ENCODE assay signal across 8 cellular contexts in the genomic region with DNA sequence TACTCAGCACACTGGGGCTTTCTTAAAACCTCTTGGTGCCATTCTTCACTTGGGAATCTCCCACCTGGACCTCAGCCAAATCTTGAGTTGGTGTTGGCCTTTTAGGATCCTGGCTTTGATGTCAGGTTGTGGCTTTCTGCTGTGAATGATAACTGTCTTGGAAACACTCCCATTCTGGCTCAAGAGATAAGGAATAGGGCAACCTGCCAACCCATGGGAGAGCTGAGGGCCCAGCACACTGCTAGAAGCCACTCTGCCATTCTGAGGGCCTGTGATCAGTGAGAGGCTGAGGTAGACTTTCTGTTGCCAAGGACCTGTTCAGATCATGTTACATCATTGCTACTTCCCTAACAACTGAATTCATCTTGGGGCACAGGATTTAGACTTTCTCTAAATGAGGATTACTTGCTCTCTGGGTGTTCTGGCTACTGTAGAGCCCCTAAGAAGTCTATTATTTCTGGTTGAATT. TPM values are rescaled to one million over a fixed set of nuclear protein-coding genes. Genes with fewer than 3 reads are reported as not detected.
DNase-seq lines count a peak whose midpoint lies in the region; ATAC-seq and TF ChIP-seq lines count a peak whose summit lies in the region.

No MANE protein-coding gene starts in this region.

- CTCF ChIA-PET in OCI-LY7 (lab: Charles Lee; ENCODE audit: unreplicated experiment) = no interaction called here

- peak; percentile 40 for DNase-seq in DMS53 treated with DMSO at 0.1 percent for 48 hours (lab: John Stamatoyannopoulos, UW; ENCODE audit: unreplicated experiment)
- no peak for DNase-seq in stimulated activated effector memory CD8-positive, alpha-beta T cell treated with anti-CD3 and anti-CD28 coated beads, Interleukin-12 subunit alpha, Interleukin-12 subunit beta, amount 100 ng/mL, for 72 hours (ENCODE audit: low spot score in 2 of 2)
- DNase-seq in NCI-H1930 (lab: John Stamatoyannopoulos, UW) = no peak
- no peak for DNase-seq in OCI-LY7 (ENCODE audit: low spot score)
- no peak for DNase-seq in coronary artery (ENCODE audit: low spot score)

- no peaks in the 10 kb centered on the region for H4K20me1 ChIP-seq in OCI-LY7 (ENCODE audit: insufficient read depth, low read length)

- H3K36me3 ChIP-seq in OCI-LY7 (ENCODE audit: insufficient read depth, low read length) = no peaks in the 10 kb centered on the region

- H3K4me1 ChIP-seq in OCI-LY7 (ENCODE audit: insufficient read depth, low read length, poor library complexity, severe bottlenecking) = no peaks in the 10 kb centered on the region

- intact Hi-C loops in OCI-LY7 (cut with micrococcal nuclease; ENCODE audit: unreplicated experiment) = no loop called here

- H3K4me3 ChIP-seq in OCI-LY7 (ENCODE audit: low read depth, low read length, poor library complexity, severe bottlenecking) (no peak overlapping the region), coronary artery (no peak overlapping the region)

- POLR2A ChIA-PET in OCI-LY7 (lab: Charles Lee) = no interaction called here

- H3K9me3 ChIP-seq in OCI-LY7 (ENCODE audit: low read length) = no peaks in the 10 kb centered on the region

- H3K4me1 Mint-ChIP-seq in activated T-helper 17 cell treated with anti-CD3 and anti-CD28 coated beads, Interleukin-2, amount 50 U/mL, for 72 hours = peaks cover 15% of the 10 kb centered on the region
- peaks cover 32% of the 10 kb centered on the region for H3K4me1 Mint-ChIP-seq in stimulated activated effector memory CD8-positive, alpha-beta T cell treated with anti-CD3 and anti-CD28 coated beads, Interleukin-12 subunit alpha, Interleukin-12 subunit beta, amount 100 ng/mL, for 72 hours

- H3K27me3 Mint-ChIP-seq in activated T-helper 17 cell treated with anti-CD3 and anti-CD28 coated beads, Interleukin-2, amount 50 U/mL, for 72 hours = no peaks in the 10 kb centered on the region

- no peaks in the 10 kb centered on the region for H3K9me3 Mint-ChIP-seq in activated T-helper 17 cell treated with anti-CD3 and anti-CD28 coated beads, Interleukin-2, amount 50 U/mL, for 72 hours
- no peaks in the 10 kb centered on the region for H3K9me3 Mint-ChIP-seq in stimulated activated effector memory CD8-positive, alpha-beta T cell treated with anti-CD3 and anti-CD28 coated beads, Interleukin-12 subunit alpha, Interleukin-12 subunit beta, amount 100 ng/mL, for 72 hours

- no peak for TF ChIP-seq CTCF in OCI-LY7 (conservative IDR thresholded peaks at IDR 0.05; ENCODE audit: low read length)
- no peak for TF ChIP-seq CTCF in coronary artery (IDR thresholded peaks at IDR 0.05)

- no peaks in the 10 kb centered on the region for H3K79me2 ChIP-seq in OCI-LY7 (ENCODE audit: insufficient read depth, low read depth, low read length)

- no peak overlapping the region for H3K27ac ChIP-seq in OCI-LY7 (ENCODE audit: low read depth, low read length, poor library complexity, severe bottlenecking)
- H3K27ac ChIP-seq in coronary artery = no peak overlapping the region

- no peak overlapping the region for H3K4me2 ChIP-seq in OCI-LY7 (ENCODE audit: low read length)

- no peaks in the 10 kb centered on the region for H3K9me2 ChIP-seq in OCI-LY7 (ENCODE audit: insufficient read depth, low read length)

- H3K27ac Mint-ChIP-seq in activated T-helper 17 cell treated with anti-CD3 and anti-CD28 coated beads, Interleukin-2, amount 50 U/mL, for 72 hours = peak overlapping the region; percentile 75
- H3K27ac Mint-ChIP-seq in stimulated activated effector memory CD8-positive, alpha-beta T cell treated with anti-CD3 and anti-CD28 coated beads, Interleukin-12 subunit alpha, Interleukin-12 subunit beta, amount 100 ng/mL, for 72 hours = no peak overlapping the region

- ATAC-seq in GM19467 (IDR thresholded peaks at IDR 0.05; ENCODE audit: unreplicated experiment) (peak; percentile 43), HG03520 (IDR thresholded peaks at IDR 0.05; ENCODE audit: unreplicated experiment) (peak; percentile 50)
- ATAC-seq in activated T-helper 17 cell treated with anti-CD3 and anti-CD28 coated beads, Interleukin-2, amount 50 U/mL, for 72 hours (replicated peaks) = peak; percentile 39
- ATAC-seq in stimulated activated effector memory CD8-positive, alpha-beta T cell treated with anti-CD3 and anti-CD28 coated beads, Interleukin-12 subunit alpha, Interleukin-12 subunit beta, amount 100 ng/mL, for 72 hours = peak; percentile 35

- no peaks in the 10 kb centered on the region for H3K36me3 Mint-ChIP-seq in activated T-helper 17 cell treated with anti-CD3 and anti-CD28 coated beads, Interleukin-2, amount 50 U/mL, for 72 hours (ENCODE audit: low read depth)
- peaks cover 5% of the 10 kb centered on the region for H3K36me3 Mint-ChIP-seq in stimulated activated effector memory CD8-positive, alpha-beta T cell treated with anti-CD3 and anti-CD28 coated beads, Interleukin-12 subunit alpha, Interleukin-12 subunit beta, amount 100 ng/mL, for 72 hours

- H3K4me3 Mint-ChIP-seq in activated T-helper 17 cell treated with anti-CD3 and anti-CD28 coated beads, Interleukin-2, amount 50 U/mL, for 72 hours = peak overlapping the region; percentile 37
- no peak overlapping the region for H3K4me3 Mint-ChIP-seq in stimulated activated effector memory CD8-positive, alpha-beta T cell treated with anti-CD3 and anti-CD28 coated beads, Interleukin-12 subunit alpha, Interleukin-12 subunit beta, amount 100 ng/mL, for 72 hours

- H2AFZ ChIP-seq in OCI-LY7 (ENCODE audit: low read length) = no peak overlapping the region

- no TSS peak for BruUV-seq in OCI-LY7 (replicated peaks; lab: Mats Ljungman, UMichigan)

RNA-seq across cellular contexts. Expression of a gene that starts 45.8 kb away (rescaled TPM):
- total RNA-seq in activated T-helper 17 cell treated with anti-CD3 and anti-CD28 coated beads, Interleukin-2, amount 50 U/mL, for 72 hours = under 1 TPM in 1 of 2 donors, not detected in 1; 0.74 TPM
- not detected in 2 replicates for total RNA-seq in OCI-LY7 (2014; rRNA removed; shearing (Covaris generic))
- not detected in 2 replicates for total RNA-seq in OCI-LY7 (2022)

RNA-seq across cellular contexts. Expression of a gene that starts 48.4 kb away (rescaled TPM):
- 10 to 100 TPM; 23.6 to 30.3 TPM for total RNA-seq in activated T-helper 17 cell treated with anti-CD3 and anti-CD28 coated beads, Interleukin-2, amount 50 U/mL, for 72 hours
- total RNA-seq in OCI-LY7 (2014; rRNA removed; shearing (Covaris generic)) = 4.8 and 5.7 TPM in 2 replicates
- 1.5 and 1.6 TPM in 2 replicates for total RNA-seq in OCI-LY7 (2022)
